In the genomic region with DNA sequence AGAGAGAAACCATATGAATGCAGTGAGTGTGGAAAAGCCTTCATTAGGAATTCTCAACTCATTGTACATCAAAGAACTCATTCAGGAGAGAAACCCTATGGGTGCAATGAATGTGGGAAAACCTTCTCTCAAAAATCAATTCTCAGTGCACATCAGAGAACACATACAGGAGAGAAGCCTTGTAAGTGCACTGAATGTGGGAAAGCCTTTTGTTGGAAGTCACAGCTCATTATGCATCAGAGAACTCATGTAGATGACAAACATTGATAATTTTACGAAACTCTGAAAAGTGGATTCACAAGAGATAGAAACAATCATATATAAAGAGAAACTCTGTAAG, we compare ENCODE assay signal across 2 cellular contexts.
TF ChIP-seq lines count a peak whose summit lies in the region.

No MANE protein-coding gene starts in this region.

TF ChIP-seq in A549, 52 proteins besides CTCF, POLR2A, EP300 and RAD21:
- TF ChIP-seq TP53 (CRISPR knock-in tag; IDR thresholded peaks at IDR 0.05) (no peak), EHMT2 (IDR thresholded peaks at IDR 0.05; ENCODE audit: low read depth) (no peak), RARB (CRISPR knock-in tag; IDR thresholded peaks at IDR 0.05) (no peak)
- TF ChIP-seq, protein P1, sequence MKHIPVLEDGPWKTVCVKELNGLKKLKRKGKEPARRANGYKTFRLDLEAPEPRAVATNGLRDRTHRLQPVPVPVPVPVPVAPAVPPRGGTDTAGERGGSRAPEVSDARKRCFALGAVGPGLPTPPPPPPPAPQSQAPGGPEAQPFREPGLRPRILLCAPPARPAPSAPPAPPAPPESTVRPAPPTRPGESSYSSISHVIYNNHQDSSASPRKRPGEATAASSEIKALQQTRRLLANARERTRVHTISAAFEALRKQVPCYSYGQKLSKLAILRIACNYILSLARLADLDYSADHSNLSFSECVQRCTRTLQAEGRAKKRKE (CRISPR knock-in tag; IDR thresholded peaks at IDR 0.05; ENCODE audit: low read depth), result no peak
- TF ChIP-seq, protein P2, sequence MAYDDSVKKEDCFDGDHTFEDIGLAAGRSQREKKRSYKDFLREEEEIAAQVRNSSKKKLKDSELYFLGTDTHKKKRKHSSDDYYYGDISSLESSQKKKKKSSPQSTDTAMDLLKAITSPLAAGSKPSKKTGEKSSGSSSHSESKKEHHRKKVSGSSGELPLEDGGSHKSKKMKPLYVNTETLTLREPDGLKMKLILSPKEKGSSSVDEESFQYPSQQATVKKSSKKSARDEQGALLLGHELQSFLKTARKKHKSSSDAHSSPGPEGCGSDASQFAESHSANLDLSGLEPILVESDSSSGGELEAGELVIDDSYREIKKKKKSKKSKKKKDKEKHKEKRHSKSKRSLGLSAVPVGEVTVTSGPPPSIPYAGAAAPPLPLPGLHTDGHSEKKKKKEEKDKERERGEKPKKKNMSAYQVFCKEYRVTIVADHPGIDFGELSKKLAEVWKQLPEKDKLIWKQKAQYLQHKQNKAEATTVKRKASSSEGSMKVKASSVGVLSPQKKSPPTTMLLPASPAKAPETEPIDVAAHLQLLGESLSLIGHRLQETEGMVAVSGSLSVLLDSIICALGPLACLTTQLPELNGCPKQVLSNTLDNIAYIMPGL (CRISPR knock-in tag; IDR thresholded peaks at IDR 0.05; ENCODE audit: borderline replicate concordance), result 0 out of 2 replicates have a peak, but pooled peaks have one; percentile 20

TF ChIP-seq in HCT116, 20 proteins besides CTCF, POLR2A, EP300 and RAD21:
- TF ChIP-seq EGR1 (IDR thresholded peaks at IDR 0.05; ENCODE audit: low read depth) (no peak), SRF (IDR thresholded peaks at IDR 0.05; ENCODE audit: low read depth) (no peak), CEBPB (IDR thresholded peaks at IDR 0.05; ENCODE audit: low read depth) (no peak), CBX3 (IDR thresholded peaks at IDR 0.05; ENCODE audit: low read depth) (no peak), ZFX (IDR thresholded peaks at IDR 0.05) (no peak), SIN3A (IDR thresholded peaks at IDR 0.05; ENCODE audit: low read depth) (no peak), ELF1 (IDR thresholded peaks at IDR 0.05; ENCODE audit: borderline replicate concordance, low read depth) (no peak), POLR2AphosphoS5 (IDR thresholded peaks at IDR 0.05; ENCODE audit: low read depth, low read length) (no peak)
- TF ChIP-seq, protein P3, sequence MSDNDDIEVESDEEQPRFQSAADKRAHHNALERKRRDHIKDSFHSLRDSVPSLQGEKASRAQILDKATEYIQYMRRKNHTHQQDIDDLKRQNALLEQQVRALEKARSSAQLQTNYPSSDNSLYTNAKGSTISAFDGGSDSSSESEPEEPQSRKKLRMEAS (IDR thresholded peaks at IDR 0.05), result no peak
- TF ChIP-seq, protein P4, sequence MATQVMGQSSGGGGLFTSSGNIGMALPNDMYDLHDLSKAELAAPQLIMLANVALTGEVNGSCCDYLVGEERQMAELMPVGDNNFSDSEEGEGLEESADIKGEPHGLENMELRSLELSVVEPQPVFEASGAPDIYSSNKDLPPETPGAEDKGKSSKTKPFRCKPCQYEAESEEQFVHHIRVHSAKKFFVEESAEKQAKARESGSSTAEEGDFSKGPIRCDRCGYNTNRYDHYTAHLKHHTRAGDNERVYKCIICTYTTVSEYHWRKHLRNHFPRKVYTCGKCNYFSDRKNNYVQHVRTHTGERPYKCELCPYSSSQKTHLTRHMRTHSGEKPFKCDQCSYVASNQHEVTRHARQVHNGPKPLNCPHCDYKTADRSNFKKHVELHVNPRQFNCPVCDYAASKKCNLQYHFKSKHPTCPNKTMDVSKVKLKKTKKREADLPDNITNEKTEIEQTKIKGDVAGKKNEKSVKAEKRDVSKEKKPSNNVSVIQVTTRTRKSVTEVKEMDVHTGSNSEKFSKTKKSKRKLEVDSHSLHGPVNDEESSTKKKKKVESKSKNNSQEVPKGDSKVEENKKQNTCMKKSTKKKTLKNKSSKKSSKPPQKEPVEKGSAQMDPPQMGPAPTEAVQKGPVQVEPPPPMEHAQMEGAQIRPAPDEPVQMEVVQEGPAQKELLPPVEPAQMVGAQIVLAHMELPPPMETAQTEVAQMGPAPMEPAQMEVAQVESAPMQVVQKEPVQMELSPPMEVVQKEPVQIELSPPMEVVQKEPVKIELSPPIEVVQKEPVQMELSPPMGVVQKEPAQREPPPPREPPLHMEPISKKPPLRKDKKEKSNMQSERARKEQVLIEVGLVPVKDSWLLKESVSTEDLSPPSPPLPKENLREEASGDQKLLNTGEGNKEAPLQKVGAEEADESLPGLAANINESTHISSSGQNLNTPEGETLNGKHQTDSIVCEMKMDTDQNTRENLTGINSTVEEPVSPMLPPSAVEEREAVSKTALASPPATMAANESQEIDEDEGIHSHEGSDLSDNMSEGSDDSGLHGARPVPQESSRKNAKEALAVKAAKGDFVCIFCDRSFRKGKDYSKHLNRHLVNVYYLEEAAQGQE (IDR thresholded peaks at IDR 0.05; ENCODE audit: low read depth), result no peak
